In genomic region chr1:145095284-145096057, GRCh38 we compare ENCODE assay signal across 8 cellular contexts. TPM values are rescaled to one million over a fixed set of nuclear protein-coding genes. Genes with fewer than 3 reads are reported as not detected.
A peak's percentile ranks its signal among the peaks of the same experiment; 100 is the strongest.
DNase-seq lines count a peak whose midpoint lies in the region; ATAC-seq, FAIRE-seq and TF ChIP-seq lines count a peak whose summit lies in the region.
"Not testable (repeated sequence)": the region's sequence is repeated elsewhere in the genome, so short reads cannot be mapped to it uniquely, and the experiment has no call there.

FAM72D (plus strand) TSS chr1:145095974; CDS start chr1:145096848, 874 bp downstream.
SRGAP2B (minus strand) TSS chr1:145095328; CDS start chr1:145092901, 2,427 bp downstream.

- DNase-seq in CD4-positive, alpha-beta T cell; activated CD4-positive, alpha-beta memory T cell treated with anti-CD3 and anti-CD28 coated beads for 36 hours; endodermal cell; HepG2 (ENCODE audit: low spot score); skeletal muscle cell (ENCODE audit: low read depth): not testable (repeated sequence)

- peak; percentile 81 for ATAC-seq in CD4-positive, alpha-beta T cell (ENCODE audit: poor library complexity)
- ATAC-seq in GM19395 (IDR thresholded peaks at IDR 0.05; ENCODE audit: unreplicated experiment) (peak; percentile 88), HG02798 (IDR thresholded peaks at IDR 0.05; ENCODE audit: poor library complexity, unreplicated experiment) (peak; percentile 86), HG03575 (IDR thresholded peaks at IDR 0.05; ENCODE audit: extremely low read depth, insufficient number of reproducible peaks, low FRiP score, unreplicated experiment) (peak; percentile 90), HepG2 (peak; percentile 83)

- TF ChIP-seq POLR2A in HepG2 (IDR thresholded peaks at IDR 0.05; ENCODE audit: insufficient read depth in 1 of 2, low read depth in 2 of 2, low read length in 2 of 2), result not testable (repeated sequence)

- not testable (repeated sequence) for H3K9me3 ChIP-seq in CD4-positive, alpha-beta T cell (ENCODE audit: control insufficient read depth, low read length); endodermal cell (ENCODE audit: control insufficient read depth, low read length); HepG2 (ENCODE audit: low read length)

- not testable (repeated sequence) for H3K27me3 Mint-ChIP-seq in CD4-positive, alpha-beta T cell; activated CD4-positive, alpha-beta memory T cell treated with anti-CD3 and anti-CD28 coated beads for 36 hours; endodermal cell (ENCODE audit: insufficient read depth)

- not testable (repeated sequence) for H3K36me3 Mint-ChIP-seq in CD4-positive, alpha-beta T cell (ENCODE audit: low read depth); activated CD4-positive, alpha-beta memory T cell treated with anti-CD3 and anti-CD28 coated beads for 36 hours; endodermal cell (ENCODE audit: low read depth)

- POLR2A ChIA-PET in CD4-positive, alpha-beta T cell (lab: Charles Lee); activated CD4-positive, alpha-beta memory T cell treated with anti-CD3 and anti-CD28 coated beads for 36 hours (lab: Charles Lee); HepG2 (lab: Yijun Ruan, JAX): not testable (repeated sequence)

- not testable (repeated sequence) for H4K20me1 ChIP-seq in HepG2 (ENCODE audit: insufficient read depth, low read length)

- TF ChIP-seq RAD21 in HepG2 (CRISPR knock-in tag; IDR thresholded peaks at IDR 0.05), result not testable (repeated sequence)

- peak; percentile 67 for FAIRE-seq in HepG2 (lab: Jason Lieb, UNC)

- not testable (repeated sequence) for TF ChIP-seq EP300 in HepG2 (IDR thresholded peaks at IDR 0.05; ENCODE audit: low read depth in 2 of 2, low read length in 2 of 2); HepG2 (CRISPR knock-in tag; IDR thresholded peaks at IDR 0.05; ENCODE audit: borderline replicate concordance)

- not testable (repeated sequence) for H3K79me2 ChIP-seq in HepG2 (ENCODE audit: insufficient read depth, low read length)

- H3K4me1 ChIP-seq in endodermal cell (ENCODE audit: control insufficient read depth, insufficient read depth, low read length); HepG2 (ENCODE audit: insufficient read depth, low read length): not testable (repeated sequence)

- not testable (repeated sequence) for H3K4me1 Mint-ChIP-seq in CD4-positive, alpha-beta T cell (ENCODE audit: low read depth); activated CD4-positive, alpha-beta memory T cell treated with anti-CD3 and anti-CD28 coated beads for 36 hours (ENCODE audit: low read depth); endodermal cell

- not testable (repeated sequence) for H2AFZ ChIP-seq in HepG2 (ENCODE audit: low read length)

- no CpG with 5 or more reads among the region's 47 CpGs for WGBS in endodermal cell (ENCODE audit: insufficient coverage in 1 of 2, insufficient read length in 1 of 2), 2 experiments
- WGBS in HepG2 (ENCODE audit: low lambda C conversion rate), result no CpG with 5 or more reads among the region's 47 CpGs

- intact Hi-C loops in CD4-positive, alpha-beta T cell (cut with DNase I, micrococcal nuclease); activated CD4-positive, alpha-beta memory T cell treated with anti-CD3 and anti-CD28 coated beads for 36 hours (cut with micrococcal nuclease); HepG2 (cut with micrococcal nuclease; ENCODE audit: unreplicated experiment): not testable (repeated sequence)

- H3K4me3 ChIP-seq in endodermal cell (ENCODE audit: low read length), result peak within 1 kb of the TSS; percentile 64
- peak within 1 kb of the TSS in 2 of 3 experiments; percentile 47 to 59; a peak in 3 of 6 replicates for H3K4me3 ChIP-seq in HepG2 (replicated peaks in 1 of 3; ENCODE audit: insufficient read depth in 1 of 3, low read depth in 2 of 3, low read length in 3 of 3)
- peak within 1 kb of the TSS; percentile 41 for H3K4me3 ChIP-seq in skeletal muscle cell (ENCODE audit: low read depth, low read length)

- H3K4me3 Mint-ChIP-seq in CD4-positive, alpha-beta T cell, result not testable (repeated sequence)
- peak within 1 kb of the TSS; percentile 59 for H3K4me3 Mint-ChIP-seq in activated CD4-positive, alpha-beta memory T cell treated with anti-CD3 and anti-CD28 coated beads for 36 hours
- peak within 1 kb of the TSS; percentile 46 for H3K4me3 Mint-ChIP-seq in endodermal cell

- H3K9ac ChIP-seq in endodermal cell (ENCODE audit: extremely low read depth, low read length, poor library complexity, severe bottlenecking); HepG2 (ENCODE audit: insufficient read depth, low read depth, low read length): not testable (repeated sequence)

- TF ChIP-seq CTCF in CD4-positive, alpha-beta T cell (IDR thresholded peaks at IDR 0.05); endodermal cell (conservative IDR thresholded peaks at IDR 0.05); HepG2 (CRISPR knock-in tag; IDR thresholded peaks at IDR 0.05): not testable (repeated sequence)

- in situ Hi-C loops in HepG2 (cut with HindIII; ENCODE audit: extremely low pct_ligation_motif_present, low pct_unique_long_range_greater_than_20kb), result not testable (repeated sequence)

- not testable (repeated sequence) for H3K9me3 Mint-ChIP-seq in CD4-positive, alpha-beta T cell; activated CD4-positive, alpha-beta memory T cell treated with anti-CD3 and anti-CD28 coated beads for 36 hours; endodermal cell

- not testable (repeated sequence) for H3K36me3 ChIP-seq in endodermal cell (ENCODE audit: control insufficient read depth, insufficient read depth, low read length); HepG2 (replicated peaks in 1 of 2; ENCODE audit: control insufficient read depth in 1 of 2, insufficient read depth in 2 of 2, low read length in 2 of 2)

- H3K27ac ChIP-seq in CD4-positive, alpha-beta T cell (ENCODE audit: low read depth, low read length); endodermal cell (ENCODE audit: low read depth, low read length); HepG2 (ENCODE audit: extremely low read length, insufficient read depth, low read length): not testable (repeated sequence)

- CTCF ChIA-PET in CD4-positive, alpha-beta T cell (lab: Charles Lee); activated CD4-positive, alpha-beta memory T cell treated with anti-CD3 and anti-CD28 coated beads for 36 hours (lab: Charles Lee); HepG2 (lab: Yijun Ruan, JAX; ENCODE audit: low intra/inter-chr PET ratio, low total read pairs): not testable (repeated sequence)

- not testable (repeated sequence) for H3K27ac Mint-ChIP-seq in CD4-positive, alpha-beta T cell; activated CD4-positive, alpha-beta memory T cell treated with anti-CD3 and anti-CD28 coated beads for 36 hours; endodermal cell

- not testable (repeated sequence) for H3K27me3 ChIP-seq in CD4-positive, alpha-beta T cell (ENCODE audit: control insufficient read depth, insufficient read depth, low read length); endodermal cell (ENCODE audit: control insufficient read depth, insufficient read depth, low read length, poor library complexity, severe bottlenecking); HepG2 (ENCODE audit: control insufficient read depth in 1 of 2, insufficient read depth in 2 of 2, low read length in 2 of 2)

- H3K4me2 ChIP-seq in HepG2 (ENCODE audit: low read depth, low read length), result not testable (repeated sequence)

- BruUV-seq in HepG2 (replicated peaks; lab: Mats Ljungman, UMichigan), result not testable (repeated sequence)

RNA-seq across cellular contexts. Expression of gene FAM72D, which starts in this region (rescaled TPM):
- total RNA-seq in CD4-positive, alpha-beta T cell, result not detected
- 10 to 100 TPM; 16.7 to 20.1 TPM for total RNA-seq in activated CD4-positive, alpha-beta memory T cell treated with anti-CD3 and anti-CD28 coated beads for 36 hours
- total RNA-seq in endodermal cell, result 1 to 10 TPM; 4.1 to 9.4 TPM
- 15.5 TPM for polyA plus RNA-seq in endodermal cell (2013, experiment 1 of 2)
- polyA plus RNA-seq in endodermal cell (2013, experiment 2 of 2), result 14.2 TPM
- total RNA-seq in HepG2 (2016; rRNA removed; fragmentation: Illumina TruSeq; extraction: Trizol), result 3.7 and 5.2 TPM in 2 replicates
- 0.97 and 1.2 TPM in 2 replicates for total RNA-seq in HepG2 (2016; cell fraction: cytosol; rRNA removed; fragmentation: Illumina TruSeq; extraction: Trizol; ENCODE audit: low read depth)
- total RNA-seq in HepG2 (2016; cell fraction: insoluble cytoplasmic fraction; rRNA removed; fragmentation: Illumina TruSeq; extraction: Trizol), result 4.5 and 5.9 TPM in 2 replicates
- 3.0 and 3.2 TPM in 2 replicates for total RNA-seq in HepG2 (2016; cell fraction: membrane; rRNA removed; fragmentation: Illumina TruSeq; extraction: Trizol)
- total RNA-seq in HepG2 (2016; cell fraction: nucleus; rRNA removed; fragmentation: Illumina TruSeq; extraction: Trizol), result 3.8 and 4.8 TPM in 2 replicates
- polyA plus RNA-seq in HepG2 (2011; rRNA removed), result 2.5 and 4.4 TPM in 2 replicates
- polyA plus RNA-seq in HepG2 (2011; cell fraction: cytosol; rRNA removed), result 1.6 and 1.8 TPM in 2 replicates
- polyA plus RNA-seq in HepG2 (2011; cell fraction: nucleus; rRNA removed), result 1.1 and 2.1 TPM in 2 replicates
- 2.9 and 4.1 TPM in 2 replicates for polyA plus RNA-seq in HepG2 (2012)
- 0.54 and 0.76 TPM in 2 replicates for polyA plus RNA-seq in HepG2 (2016; cell fraction: cytosol; fragmentation: Illumina TruSeq; extraction: Trizol; ENCODE audit: low read depth)
- polyA plus RNA-seq in HepG2 (2016; cell fraction: insoluble cytoplasmic fraction; fragmentation: Illumina TruSeq; extraction: Trizol; ENCODE audit: low read depth), result 7.0 and 9.6 TPM in 2 replicates
- 1.9 and 2.7 TPM in 2 replicates for polyA plus RNA-seq in HepG2 (2016; cell fraction: membrane; fragmentation: Illumina TruSeq; extraction: Trizol; ENCODE audit: low read depth)
- polyA plus RNA-seq in HepG2 (2016; cell fraction: nucleus; fragmentation: Illumina TruSeq; extraction: Trizol; ENCODE audit: insufficient read depth, low read depth), result 8.2 and 8.7 TPM in 2 replicates
- 3.1 and 3.9 TPM in 2 replicates for polyA minus RNA-seq in HepG2 (2011; rRNA and poly(A)+ RNA removed; ENCODE audit: low replicate concordance)
- polyA minus RNA-seq in HepG2 (2011; cell fraction: cytosol; rRNA and poly(A)+ RNA removed), result 1.1 and 1.2 TPM in 2 replicates
- polyA minus RNA-seq in HepG2 (2011; cell fraction: nucleus; rRNA and poly(A)+ RNA removed), result 2.6 and 2.7 TPM in 2 replicates

RNA-seq across cellular contexts. Expression of gene SRGAP2B, which starts in this region (rescaled TPM):
- 10 to 100 TPM; 11.4 to 11.6 TPM for total RNA-seq in CD4-positive, alpha-beta T cell
- 10 to 100 TPM; 21.8 to 25.3 TPM for total RNA-seq in activated CD4-positive, alpha-beta memory T cell treated with anti-CD3 and anti-CD28 coated beads for 36 hours
- total RNA-seq in endodermal cell (10 to 100 TPM; 61.2 to 82.0 TPM), HepG2 (2016; rRNA removed; fragmentation: Illumina TruSeq; extraction: Trizol) (16.1 and 21.8 TPM in 2 replicates)
- polyA plus RNA-seq in endodermal cell (2013, experiment 1 of 2), result 51.3 TPM
- 54.1 TPM for polyA plus RNA-seq in endodermal cell (2013, experiment 2 of 2)
- total RNA-seq in HepG2 (2016; cell fraction: cytosol; rRNA removed; fragmentation: Illumina TruSeq; extraction: Trizol; ENCODE audit: low read depth), result 4.7 and 8.0 TPM in 2 replicates
- total RNA-seq in HepG2 (2016; cell fraction: insoluble cytoplasmic fraction; rRNA removed; fragmentation: Illumina TruSeq; extraction: Trizol), result 17.0 and 22.9 TPM in 2 replicates
- 12.5 and 14.8 TPM in 2 replicates for total RNA-seq in HepG2 (2016; cell fraction: membrane; rRNA removed; fragmentation: Illumina TruSeq; extraction: Trizol)
- total RNA-seq in HepG2 (2016; cell fraction: nucleus; rRNA removed; fragmentation: Illumina TruSeq; extraction: Trizol), result 16.3 and 20.4 TPM in 2 replicates
- 9.2 and 13.5 TPM in 2 replicates for polyA plus RNA-seq in HepG2 (2011; rRNA removed)
- 9.9 and 11.6 TPM in 2 replicates for polyA plus RNA-seq in HepG2 (2011; cell fraction: cytosol; rRNA removed)
- 15.0 and 19.0 TPM in 2 replicates for polyA plus RNA-seq in HepG2 (2011; cell fraction: nucleus; rRNA removed)
- 13.2 and 17.0 TPM in 2 replicates for polyA plus RNA-seq in HepG2 (2012)
- polyA plus RNA-seq in HepG2 (2016; cell fraction: cytosol; fragmentation: Illumina TruSeq; extraction: Trizol; ENCODE audit: low read depth), result 0.76 and 1.0 TPM in 2 replicates
- polyA plus RNA-seq in HepG2 (2016; cell fraction: insoluble cytoplasmic fraction; fragmentation: Illumina TruSeq; extraction: Trizol; ENCODE audit: low read depth), result 14.7 and 16.1 TPM in 2 replicates
- polyA plus RNA-seq in HepG2 (2016; cell fraction: membrane; fragmentation: Illumina TruSeq; extraction: Trizol; ENCODE audit: low read depth), result 3.7 and 5.0 TPM in 2 replicates
- polyA plus RNA-seq in HepG2 (2016; cell fraction: nucleus; fragmentation: Illumina TruSeq; extraction: Trizol; ENCODE audit: insufficient read depth, low read depth), result 14.3 and 23.5 TPM in 2 replicates
- polyA minus RNA-seq in HepG2 (2011; rRNA and poly(A)+ RNA removed; ENCODE audit: low replicate concordance), result 27.1 and 40.5 TPM in 2 replicates
- polyA minus RNA-seq in HepG2 (2011; cell fraction: cytosol; rRNA and poly(A)+ RNA removed), result 19.9 and 20.9 TPM in 2 replicates
- 29.3 and 33.5 TPM in 2 replicates for polyA minus RNA-seq in HepG2 (2011; cell fraction: nucleus; rRNA and poly(A)+ RNA removed)
